Comparison of ENCODE assay signal across 3 cellular contexts in the genomic region with DNA sequence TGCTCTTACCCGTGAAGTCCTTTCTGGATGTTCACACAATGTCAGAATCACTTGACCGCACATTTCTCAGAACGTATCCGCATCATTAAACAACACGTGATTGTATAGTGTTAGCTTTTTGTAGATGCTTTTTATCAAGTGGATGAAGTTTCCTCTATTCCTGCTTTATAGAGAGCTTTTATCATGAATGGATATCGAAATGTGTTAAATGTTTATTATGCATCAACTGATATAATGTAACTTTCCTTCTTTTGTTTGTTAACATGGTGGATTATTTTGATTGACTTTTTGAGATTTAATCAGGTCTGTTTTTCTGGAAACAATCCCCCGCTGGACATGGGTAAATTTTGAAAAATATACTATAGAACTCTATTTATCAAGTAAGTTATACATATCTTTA. TPM values are rescaled to one million over a fixed set of nuclear protein-coding genes. Genes with fewer than 3 reads are reported as not detected.
"Had no signal": no experiment of that assay in that cellular context is flagged by ENCODE, and none has a peak within 500 bp of the region (broad histone marks: within the 10 kb centered on the region; RNA-seq: fewer than 3 reads in every experiment).

Gene OR2A7, minus strand, starts transcription at position 101 of the 400 bp plus-strand sequence. CDS start 5,164 bp downstream, outside the sequence.

RNA-seq across cellular contexts. Expression of gene OR2A7, which starts in this region (rescaled TPM):
- total RNA-seq: lung microvascular endothelial cell, occipital lobe, skeletal muscle tissue had no signal
